12 cellular contexts compared by ENCODE assay signal in the genomic region with DNA sequence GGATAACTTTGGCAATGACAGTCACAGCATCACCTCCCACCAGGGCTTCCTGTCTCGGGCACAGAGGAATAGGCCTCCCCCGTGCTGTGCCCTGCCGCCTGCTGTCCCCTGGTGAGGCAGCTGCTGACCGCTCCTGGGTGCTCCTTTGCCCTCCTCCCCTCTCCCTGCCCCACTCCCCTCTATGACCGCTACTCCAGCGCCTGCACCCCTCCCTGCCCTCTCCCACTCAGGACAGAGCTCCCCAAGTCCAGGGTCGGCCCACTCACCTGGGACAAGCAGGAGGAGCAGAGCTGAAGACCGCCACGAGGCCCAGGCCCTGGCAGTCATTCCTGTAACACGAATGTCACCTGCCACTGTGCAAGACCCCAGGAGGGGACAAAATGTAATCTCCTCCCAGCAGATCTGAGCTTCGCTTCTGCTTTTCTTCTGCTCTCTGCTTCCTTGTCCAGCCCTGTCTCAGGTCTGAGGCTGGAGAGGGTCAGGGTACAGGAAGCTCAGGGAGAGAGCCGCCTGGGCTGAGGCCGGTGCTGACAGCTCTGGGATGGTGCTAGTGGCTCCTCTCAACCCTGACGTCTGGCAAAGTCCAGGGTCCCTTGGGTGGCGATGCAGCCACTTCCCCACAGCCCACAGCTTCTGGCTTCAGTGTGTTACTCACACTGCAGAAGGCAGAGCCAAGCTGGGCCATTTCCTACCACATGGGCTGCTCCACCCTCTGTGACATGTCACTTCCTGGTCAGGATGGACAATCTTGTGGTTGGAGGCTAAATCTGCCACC. TPM values are rescaled to one million over a fixed set of nuclear protein-coding genes. Genes with fewer than 3 reads are reported as not detected.
A peak's percentile ranks its signal among the peaks of the same experiment; 100 is the strongest.
DNase-seq lines count a peak whose midpoint lies in the region; ATAC-seq and TF ChIP-seq lines count a peak whose summit lies in the region.
"Had no signal": no experiment of that assay in that cellular context is flagged by ENCODE, and none has a peak within 500 bp of the region (broad histone marks: within the 10 kb centered on the region; RNA-seq: fewer than 3 reads in every experiment).

A gene (minus strand): TSS at position 660 of the 775 bp plus-strand sequence. CDS start 333 bp downstream, at position 327.

- H3K27me3 ChIP-seq in neuronal stem cell (ENCODE audit: control insufficient read depth in 3 of 3, insufficient read depth in 3 of 3, low read depth in 1 of 3, low read length in 3 of 3), result peaks cover 0 to 16% (median 0%) of the 10 kb centered on the region in 3 experiments

- intact Hi-C loops in MCF 10A (cut with micrococcal nuclease), result no loop called here

- H2AFZ ChIP-seq in neuronal stem cell (ENCODE audit: low read length), result no peak within 1 kb of the TSS
- H2AFZ ChIP-seq: parathyroid adenoma had no signal

- no peaks in the 10 kb centered on the region for H3K36me3 Mint-ChIP-seq in effector memory CD8-positive, alpha-beta T cell (ENCODE audit: insufficient read depth)
- H3K36me3 Mint-ChIP-seq in MCF 10A (ENCODE audit: insufficient read depth, unreplicated experiment), result no peaks in the 10 kb centered on the region

- peaks cover 0 to 6% of the 10 kb centered on the region in 2 donors for H3K4me1 ChIP-seq in neuronal stem cell (ENCODE audit: control insufficient read depth in 2 of 2, insufficient read depth in 1 of 2, low read depth in 1 of 2, low read length in 2 of 2)
- H3K4me1 ChIP-seq: parathyroid adenoma had no signal

- peak within 1 kb of the TSS; percentile 61 for H3K18ac ChIP-seq in neuronal stem cell (ENCODE audit: low read length)

- TF ChIP-seq CTCF in MCF 10A (IDR thresholded peaks at IDR 0.05; ENCODE audit: unreplicated experiment), result no peak

- no peak within 1 kb of the TSS for H3K4me3 Mint-ChIP-seq in effector memory CD8-positive, alpha-beta T cell
- no peak within 1 kb of the TSS for H3K4me3 Mint-ChIP-seq in MCF 10A (ENCODE audit: unreplicated experiment)
- H3K4me3 Mint-ChIP-seq: central memory CD8-positive, alpha-beta T cell had no signal

- peak within 1 kb of the TSS; percentile 19 for H2AK5ac ChIP-seq in neuronal stem cell (ENCODE audit: low read depth, low read length)

- peak within 1 kb of the TSS; percentile 92 for H3K14ac ChIP-seq in neuronal stem cell (ENCODE audit: low read length)

- H3K4me2 ChIP-seq in neuronal stem cell (ENCODE audit: insufficient read depth, low read length, poor library complexity, severe bottlenecking), result no peak within 1 kb of the TSS

- peak within 1 kb of the TSS in 1 of 2 donors; percentile 71 for H3K4me3 ChIP-seq in neuronal stem cell (ENCODE audit: low read length in 2 of 2)

- CTCF ChIA-PET in MCF 10A (lab: Yijun Ruan, JAX), result interaction anchor here (1.0 kb wide), 1 partner anchor 21 kb away, joined by 3 read pairs; no protein-coding TSS in a partner anchor

- DNase-seq in CMK (ENCODE audit: low read depth), result peak; percentile 61
- DNase-seq in NOMO-1 (lab: John Stamatoyannopoulos, UW; ENCODE audit: unreplicated experiment in 2 of 2), result peak; percentile 81 to 89
- no peak for DNase-seq in effector memory CD8-positive, alpha-beta T cell
- DNase-seq in neuronal stem cell (ENCODE audit: low spot score), result no peak
- no peak for DNase-seq in NCI-H2029 (lab: John Stamatoyannopoulos, UW)
- no peak for DNase-seq in KG1 (lab: John Stamatoyannopoulos, UW)
- no peak for DNase-seq in MCF 10A (ENCODE audit: unreplicated experiment)
- DNase-seq: activated CD8-positive, alpha-beta memory T cell treated with anti-CD3 and anti-CD28 coated beads, Interleukin-2, amount 50 U/mL, for 48 hours; DND-41 had no signal

- H4K91ac ChIP-seq in neuronal stem cell (ENCODE audit: low read depth, low read length, poor library complexity), result no peak within 1 kb of the TSS

- WGBS in neuronal stem cell (ENCODE audit: extremely low coverage in 2 of 2, insufficient read length in 2 of 2, insufficient replicate concordance in 1 of 2), 2 donors, result no CpG with 5 or more reads among the region's 15 CpGs

- peak within 1 kb of the TSS; percentile 84 for H3K9ac ChIP-seq in neuronal stem cell (ENCODE audit: low read depth, low read length, poor library complexity)
- H3K9ac ChIP-seq: parathyroid adenoma had no signal

- peak within 1 kb of the TSS; percentile 54 for H2BK5ac ChIP-seq in neuronal stem cell (ENCODE audit: low read length)

- H3K79me1 ChIP-seq in neuronal stem cell (ENCODE audit: low read depth, low read length), result no peaks in the 10 kb centered on the region

- ATAC-seq in effector memory CD8-positive, alpha-beta T cell (replicated peaks), result peak; percentile 45
- no peak for ATAC-seq in HG03025 (IDR thresholded peaks at IDR 0.05; ENCODE audit: low FRiP score, unreplicated experiment)

- peak within 1 kb of the TSS; percentile 50 for H2BK120ac ChIP-seq in neuronal stem cell (ENCODE audit: low read depth, low read length)

- H3K9me3 ChIP-seq in neuronal stem cell (replicated peaks in 1 of 2; ENCODE audit: control insufficient read depth in 2 of 2, insufficient read depth in 1 of 2, low read depth in 1 of 2, low read length in 2 of 2), result no peaks in the 10 kb centered on the region

- peak within 1 kb of the TSS in 1 of 2 donors; percentile 54 for H3K27ac Mint-ChIP-seq in effector memory CD8-positive, alpha-beta T cell
- no peak within 1 kb of the TSS for H3K27ac Mint-ChIP-seq in MCF 10A (ENCODE audit: low read depth, unreplicated experiment)

- POLR2A ChIA-PET in MCF 10A (lab: Yijun Ruan, JAX), result no interaction called here

- peak within 1 kb of the TSS; percentile 14 for H2BK12ac ChIP-seq in neuronal stem cell (ENCODE audit: low read length)

- peak within 1 kb of the TSS; percentile 42 for H2BK15ac ChIP-seq in neuronal stem cell (ENCODE audit: low read length)

- H3K23ac ChIP-seq in neuronal stem cell (ENCODE audit: low read depth, low read length, poor library complexity), result peak within 1 kb of the TSS; percentile 80

- H3K9me3 Mint-ChIP-seq in effector memory CD8-positive, alpha-beta T cell, result no peaks in the 10 kb centered on the region
- no peaks in the 10 kb centered on the region for H3K9me3 Mint-ChIP-seq in MCF 10A (ENCODE audit: unreplicated experiment)
- H3K9me3 Mint-ChIP-seq: central memory CD8-positive, alpha-beta T cell had no signal

- H3K4me1 Mint-ChIP-seq in effector memory CD8-positive, alpha-beta T cell (ENCODE audit: low read depth in 2 of 2), result peaks cover 11 to 13% of the 10 kb centered on the region in 2 donors
- H3K4me1 Mint-ChIP-seq in MCF 10A (ENCODE audit: insufficient read depth, unreplicated experiment), result peaks cover 15% of the 10 kb centered on the region

- no peak within 1 kb of the TSS for H3K27ac ChIP-seq in neuronal stem cell (replicated peaks; ENCODE audit: low read length)
- H3K27ac ChIP-seq: parathyroid adenoma had no signal

- peaks cover 14 to 55% of the 10 kb centered on the region in 2 donors for H3K27me3 Mint-ChIP-seq in effector memory CD8-positive, alpha-beta T cell
- H3K27me3 Mint-ChIP-seq in MCF 10A (ENCODE audit: insufficient read depth, unreplicated experiment), result peaks cover under 1% of the 10 kb centered on the region

- BruUV-seq in MCF 10A (replicated peaks; lab: Mats Ljungman, UMichigan), result no TSS peak

- H4K8ac ChIP-seq in neuronal stem cell (ENCODE audit: low read depth, low read length), result peak within 1 kb of the TSS; percentile 29

- H3K4ac ChIP-seq in neuronal stem cell (ENCODE audit: low read length), result no peak within 1 kb of the TSS

- no peaks in the 10 kb centered on the region for H3K36me3 ChIP-seq in neuronal stem cell (replicated peaks in 1 of 2; ENCODE audit: control insufficient read depth in 2 of 2, insufficient read depth in 2 of 2, low read length in 2 of 2)

RNA-seq across cellular contexts. Expression of the gene that starts here (rescaled TPM):
- polyA plus RNA-seq in neuronal stem cell (2013, experiment 1 of 2), result 0.03 TPM
- polyA plus RNA-seq in neuronal stem cell (2013, experiment 2 of 2), result 0.04 TPM
- not detected in 2 replicates for total RNA-seq in MCF 10A (2022)

Comparison
In these comparisons a context has a peak if more than half of its experiments do, and no peak if none do; other contexts are left out.
1. DNase-seq: peak in CMK (single experiment) and NOMO-1 (2 of 2); none in effector memory CD8-positive, alpha-beta T cell (0 of 3), neuronal stem cell (single experiment), NCI-H2029 (single experiment), KG1 (single experiment) and MCF 10A (single experiment).